Comparison of ENCODE assay signal across 19 cellular contexts in the genomic region with DNA sequence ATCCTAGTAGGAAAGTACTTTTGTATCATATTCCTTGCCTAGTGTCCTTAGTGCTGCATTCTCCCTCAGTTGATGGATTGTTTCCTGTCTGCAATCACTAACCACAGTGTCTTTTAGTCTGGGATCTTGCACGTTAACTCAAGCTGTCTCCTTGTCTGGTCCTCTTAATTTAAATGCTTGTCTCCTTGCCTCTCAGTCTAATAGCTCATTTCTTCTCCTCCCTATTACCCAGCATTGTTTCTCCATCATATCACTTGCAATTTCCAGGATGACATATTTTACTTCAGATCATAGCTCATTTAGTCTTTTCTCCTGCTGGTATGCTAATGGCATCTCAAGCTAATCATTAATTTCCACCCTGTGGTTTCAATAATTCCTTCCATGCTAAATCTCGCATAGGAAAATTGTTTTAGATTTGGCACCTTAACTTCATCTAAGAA.
DNase-seq lines count a peak whose midpoint lies in the region; FAIRE-seq and TF ChIP-seq lines count a peak whose summit lies in the region.
"Had no signal": no experiment of that assay in that cellular context is flagged by ENCODE, and none has a peak within 500 bp of the region (broad histone marks: within the 10 kb centered on the region; RNA-seq: fewer than 3 reads in every experiment).

No MANE protein-coding gene starts in this region.

- no peak overlapping the region for H4K91ac ChIP-seq in H9 (ENCODE audit: insufficient read length, low read depth, low read length)

- H3K9ac ChIP-seq in H9 (ENCODE audit: extremely low read depth, insufficient read length, low read length), result no peak overlapping the region

- FAIRE-seq in RCC 7860 (lab: Jason Lieb, UNC), result peak; percentile 74

- no peak overlapping the region for H4K5ac ChIP-seq in H9 (ENCODE audit: insufficient read length, low read depth, low read length)

- no peaks in the 10 kb centered on the region for H3K36me3 Mint-ChIP-seq in H9 (ENCODE audit: insufficient read depth in 1 of 3, low read depth in 3 of 3)
- H3K36me3 Mint-ChIP-seq: activated naive CD8-positive, alpha-beta T cell treated with anti-CD3 and anti-CD28 coated beads, Interleukin-2, amount 10 ng/mL, durations not matched to agents 7 days and 5 days had no signal

- no peak overlapping the region for H3K4me2 ChIP-seq in H9 (ENCODE audit: insufficient read depth, insufficient read length, low read length)

- H2BK120ac ChIP-seq in H9 (ENCODE audit: low read depth, low read length, poor library complexity, severe bottlenecking), result no peak overlapping the region

- H2BK5ac ChIP-seq in H9 (ENCODE audit: insufficient read length, low read length), result no peak overlapping the region

- no peak overlapping the region for H3K23ac ChIP-seq in H9 (ENCODE audit: insufficient read length, low read depth, low read length)

- H3K23me2 ChIP-seq in H9 (ENCODE audit: insufficient read length, low read depth, low read length, poor library complexity, severe bottlenecking), result no peaks in the 10 kb centered on the region

- no peaks in the 10 kb centered on the region for H3K9me3 ChIP-seq in H9 (ENCODE audit: control insufficient read depth, low read depth, low read length)
- H3K9me3 ChIP-seq: breast epithelium, ovary, sigmoid colon, tibial nerve had no signal

- peaks cover 4 to 5% of the 10 kb centered on the region in 2 experiments; a peak in 3 of 4 replicates for H3K4me1 Mint-ChIP-seq in H9
- H3K4me1 Mint-ChIP-seq: activated naive CD8-positive, alpha-beta T cell treated with anti-CD3 and anti-CD28 coated beads, Interleukin-2, amount 10 ng/mL, durations not matched to agents 7 days and 5 days; B cell had no signal

- no peak for DNase-seq in H9
- DNase-seq in RCC 7860 (ENCODE audit: low spot score), result peak; percentile 51
- peak; percentile 78 for DNase-seq in fibroblast of villous mesenchyme (ENCODE audit: low read depth)
- peak; percentile 40 for DNase-seq in renal cortical epithelial cell (ENCODE audit: low read depth)
- DNase-seq in NCI-H345 treated with DMSO at 0.1 percent for 48 hours (lab: John Stamatoyannopoulos, UW; ENCODE audit: unreplicated experiment), result no peak
- no peak for DNase-seq in lower leg skin (ENCODE audit: low spot score in 2 of 2)
- DNase-seq in cortex of kidney (lab: John Stamatoyannopoulos, UW), result no peak
- DNase-seq: activated naive CD8-positive, alpha-beta T cell treated with anti-CD3 and anti-CD28 coated beads, Interleukin-2, amount 10 ng/mL, durations not matched to agents 7 days and 5 days; GOT3; NCI-H1436; NCI-H446; ovary; sigmoid colon; stimulated activated CD4-positive, alpha-beta T cell treated with anti-CD3 and anti-CD28 coated beads, Interleukin-1b, Interleukin-23, amount 100 ng/mL, for 48 hours; stimulated activated naive CD8-positive, alpha-beta T cell treated with anti-CD3 and anti-CD28 coated beads, Interleukin-15, Interleukin-2, amounts not matched to agents 100 U/mL and 50 U/mL, for 24 hours had no signal

- no peaks in the 10 kb centered on the region for H3K27me3 ChIP-seq in H9 (ENCODE audit: insufficient read depth, low read length)
- H3K27me3 ChIP-seq: breast epithelium, ovary, sigmoid colon, tibial nerve had no signal

- no peaks in the 10 kb centered on the region for H3K79me1 ChIP-seq in H9 (ENCODE audit: insufficient read depth, low read depth, low read length, poor library complexity, severe bottlenecking)

- peak overlapping the region in 1 of 3 experiments; percentile 45; a peak in 2 of 7 replicates for H3K27ac Mint-ChIP-seq in H9
- H3K27ac Mint-ChIP-seq: activated naive CD8-positive, alpha-beta T cell treated with anti-CD3 and anti-CD28 coated beads, Interleukin-2, amount 10 ng/mL, durations not matched to agents 7 days and 5 days; B cell had no signal

- no peak for TF ChIP-seq POLR2A in lower leg skin (IDR thresholded peaks at IDR 0.05)

- H4K20me1 ChIP-seq in H9 (ENCODE audit: control insufficient read depth, insufficient read depth, insufficient read length), result no peaks in the 10 kb centered on the region

- no peak overlapping the region for H4K8ac ChIP-seq in H9 (replicated peaks; ENCODE audit: insufficient read length, low read depth, low read length)

- no peak overlapping the region for H3K18ac ChIP-seq in H9 (ENCODE audit: insufficient read length, low read depth, low read length)

- no peak for TF ChIP-seq CTCF in H9 (conservative IDR thresholded peaks at IDR 0.05)
- TF ChIP-seq CTCF in fibroblast of villous mesenchyme (IDR thresholded peaks at IDR 0.05; ENCODE audit: insufficient read depth, low read depth, low read length), result no peak
- TF ChIP-seq CTCF in lower leg skin (IDR thresholded peaks at IDR 0.05), result no peak

- H3K9me3 Mint-ChIP-seq in H9, result no peaks in the 10 kb centered on the region

- H3K27ac ChIP-seq in H9 (ENCODE audit: insufficient read length, low read depth, low read length), result no peak overlapping the region
- H3K27ac ChIP-seq: breast epithelium, ovary, sigmoid colon, tibial nerve had no signal

- H2AFZ ChIP-seq in H9 (ENCODE audit: low read length), result peak overlapping the region; percentile 33

- H3K79me2 ChIP-seq in H9 (ENCODE audit: insufficient read depth, low read length), result no peaks in the 10 kb centered on the region

- no peaks in the 10 kb centered on the region for H3K27me3 Mint-ChIP-seq in H9 (ENCODE audit: low read depth)
- H3K27me3 Mint-ChIP-seq: activated naive CD8-positive, alpha-beta T cell treated with anti-CD3 and anti-CD28 coated beads, Interleukin-2, amount 10 ng/mL, durations not matched to agents 7 days and 5 days; B cell had no signal

- H3T11ph ChIP-seq in H9 (ENCODE audit: low read length), result no peak overlapping the region

- no peak overlapping the region for H3K4ac ChIP-seq in H9 (ENCODE audit: low read depth, low read length)

- H3K14ac ChIP-seq in H9 (ENCODE audit: insufficient read depth, low read length), result no peak overlapping the region

- H3K56ac ChIP-seq in H9 (ENCODE audit: insufficient read length, low read depth, low read length), result no peak overlapping the region

- H2AK5ac ChIP-seq in H9 (ENCODE audit: insufficient read length, low read length), result no peak overlapping the region

- no peak overlapping the region for H2BK12ac ChIP-seq in H9 (ENCODE audit: insufficient read length, low read depth, low read length)

- H3K4me3 Mint-ChIP-seq in H9, result no peak overlapping the region
- H3K4me3 Mint-ChIP-seq: activated naive CD8-positive, alpha-beta T cell treated with anti-CD3 and anti-CD28 coated beads, Interleukin-2, amount 10 ng/mL, durations not matched to agents 7 days and 5 days; B cell had no signal

- H3K4me3 ChIP-seq in fibroblast of villous mesenchyme (ENCODE audit: low read depth, low read length) (no peak overlapping the region), lower leg skin (ENCODE audit: low read depth, poor library complexity, severe bottlenecking) (no peak overlapping the region)
- H3K4me3 ChIP-seq: breast epithelium, lung, ovary, sigmoid colon, tibial nerve had no signal

- no peak overlapping the region for H2BK20ac ChIP-seq in H9 (ENCODE audit: low read depth, low read length, poor library complexity, severe bottlenecking)

- WGBS in H9 (ENCODE audit: extremely low coverage, insufficient read length, low lambda C conversion rate), result no CpG with 5 or more reads among the region's 2 CpGs
- 19 to 28% methylated on average over 2 of the region's 2 CpGs for WGBS in lower leg skin, 2 donors

- no peak overlapping the region for H2BK15ac ChIP-seq in H9 (ENCODE audit: low read depth, low read length)

- H3K4me1 ChIP-seq in H9 (ENCODE audit: insufficient read depth, low read length), result no peaks in the 10 kb centered on the region; the same call in 1 of the 2 replicates
- H3K4me1 ChIP-seq: breast epithelium, sigmoid colon, tibial nerve had no signal

- intact Hi-C loops in lower leg skin (cut with DNase I; ENCODE audit: low total_unique reads), result no loop called here

Comparison
In these comparisons a context has a peak if more than half of its experiments do, and no peak if none do; other contexts are left out.
1. DNase-seq: peak in RCC 7860 (single experiment), fibroblast of villous mesenchyme (single experiment) and renal cortical epithelial cell (single experiment); none in H9 (single experiment), NCI-H345 treated with DMSO at 0.1 percent for 48 hours (single experiment), lower leg skin (0 of 2) and cortex of kidney (single experiment).